In the genomic region with DNA sequence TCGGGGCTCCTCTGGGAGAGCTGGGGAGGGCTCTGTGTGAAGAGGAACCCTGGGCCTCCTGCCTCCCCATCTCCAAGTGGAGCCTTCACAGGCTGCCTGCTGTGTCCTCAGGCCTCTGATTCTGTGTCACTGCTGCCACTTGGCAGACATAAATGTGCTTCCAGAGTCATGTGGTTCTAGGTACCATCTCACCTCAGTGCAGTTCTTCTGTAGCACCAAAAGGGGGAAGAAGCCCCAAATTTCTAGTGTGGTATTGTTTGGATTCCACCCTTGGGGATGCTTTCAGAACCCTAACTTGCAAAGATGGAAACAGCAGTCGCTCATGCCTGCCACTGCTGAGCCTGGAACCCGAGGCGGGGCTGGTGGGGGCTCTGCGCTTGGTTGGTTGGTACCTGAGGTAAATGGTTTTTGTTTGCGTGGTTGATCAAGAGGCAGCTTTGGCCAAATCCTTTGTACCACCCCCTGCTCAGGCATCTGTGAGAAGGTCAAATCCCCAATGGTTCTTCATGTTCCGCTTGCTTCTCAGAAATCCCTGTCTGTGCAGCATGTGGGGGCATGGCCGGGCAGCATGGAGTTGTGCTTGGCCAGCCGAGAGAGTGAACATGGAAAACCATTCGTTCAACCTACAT, we compare ENCODE assay signal across 1 cellular context.
TF ChIP-seq lines count a peak whose summit lies in the region.

No MANE protein-coding gene starts in this region.

TF ChIP-seq in HCT116, 20 proteins besides CTCF, POLR2A, EP300 and RAD21:
- TF ChIP-seq EZH2phosphoT487 (IDR thresholded peaks at IDR 0.05; ENCODE audit: borderline replicate concordance) (no peak), JUND (IDR thresholded peaks at IDR 0.05) (no peak)
- TF ChIP-seq, protein P1, sequence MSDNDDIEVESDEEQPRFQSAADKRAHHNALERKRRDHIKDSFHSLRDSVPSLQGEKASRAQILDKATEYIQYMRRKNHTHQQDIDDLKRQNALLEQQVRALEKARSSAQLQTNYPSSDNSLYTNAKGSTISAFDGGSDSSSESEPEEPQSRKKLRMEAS (IDR thresholded peaks at IDR 0.05) = no peak
